15 cellular contexts compared by ENCODE assay signal in genomic region chr6:53802582-53802981, GRCh38.
"Had no signal": no experiment of that assay in that cellular context is flagged by ENCODE, and none has a peak within 500 bp of the region (broad histone marks: within the 10 kb centered on the region; RNA-seq: fewer than 3 reads in every experiment).

No MANE protein-coding gene starts in this region.

- H3K27me3 ChIP-seq: esophagus squamous epithelium, gastroesophageal sphincter, testis had no signal

- DNase-seq: dermis blood vessel endothelial cell; esophagus squamous epithelium; glutamatergic neuron; kidney glomerular epithelial cell; mammary epithelial cell; nucleus accumbens; stimulated activated CD4-positive, alpha-beta T cell treated with anti-CD3 and anti-CD28 coated beads, Interleukin-2, amount 100 ng/mL, for 24 hours; stimulated activated CD4-positive, alpha-beta T cell treated with anti-CD3 and anti-CD28 coated beads, Interleukin-4, amount 100 ng/mL, for 4 hours; stimulated activated naive B cell treated with anti-CD40 and anti-IgM and Interleukin-4, amounts not matched to agents 10 μg/mL and 1 μg/mL and 100 μg/mL, for 72 hours; stimulated activated naive CD8-positive, alpha-beta T cell treated with anti-CD3 and anti-CD28 coated beads, Interleukin-15, amount 100 ng/mL, for 72 hours; testis had no signal

- H2AFZ ChIP-seq: neural progenitor cell had no signal

- H3K36me3 ChIP-seq: esophagus squamous epithelium, gastroesophageal sphincter, neural progenitor cell had no signal

- H3K4me1 ChIP-seq: testis had no signal

- ATAC-seq: gastroesophageal sphincter; natural killer cell treated with Interleukin-12 subunit alpha and Interleukin-12 subunit beta and Interleukin-15 and Interleukin-18, amount 100 ng/mL, for 72 hours; sciatic nerve; stimulated activated naive B cell treated with anti-CD40 and anti-IgM and Interleukin-4, amounts not matched to agents 10 μg/mL and 1 μg/mL and 100 μg/mL, for 72 hours; stimulated activated naive CD8-positive, alpha-beta T cell treated with anti-CD3 and anti-CD28 coated beads, Interleukin-15, amount 100 ng/mL, for 72 hours had no signal

- H3K4me3 ChIP-seq: esophagus squamous epithelium, gastroesophageal sphincter, neural progenitor cell, testis had no signal

- H3K9me3 ChIP-seq: esophagus squamous epithelium, gastroesophageal sphincter, testis had no signal

- H3K27ac ChIP-seq: esophagus squamous epithelium, gastroesophageal sphincter, neural progenitor cell, testis had no signal

- H3K4me2 ChIP-seq: neural progenitor cell had no signal
